ENCODE assay signal across 8 cellular contexts in the genomic region with DNA sequence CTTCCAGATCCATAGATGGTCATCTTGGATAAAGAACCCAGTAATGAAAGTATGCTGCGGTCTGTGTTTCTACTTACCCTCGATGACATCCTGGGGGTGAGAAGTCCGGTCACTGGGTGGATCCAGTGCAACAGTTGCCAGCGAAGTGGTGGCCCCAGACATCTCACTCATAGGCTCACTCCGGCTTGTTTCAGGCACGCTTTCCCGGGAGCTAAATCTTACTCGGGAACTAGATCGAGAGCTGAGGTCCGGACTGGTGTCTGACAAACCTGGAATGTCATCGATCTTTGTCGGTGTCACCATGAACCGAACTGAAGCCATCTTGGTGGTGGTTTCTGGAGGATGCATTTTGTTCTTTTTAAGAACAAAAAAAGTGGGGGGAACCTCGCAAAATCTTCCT. TPM values are rescaled to one million over a fixed set of nuclear protein-coding genes. Genes with fewer than 3 reads are reported as not detected.
A peak's percentile ranks its signal among the peaks of the same experiment; 100 is the strongest.
DNase-seq lines count a peak whose midpoint lies in the region; ATAC-seq and TF ChIP-seq lines count a peak whose summit lies in the region.

No MANE protein-coding gene starts in this region.

- no peaks in the 10 kb centered on the region for H3K27me3 ChIP-seq in Loucy (ENCODE audit: insufficient read depth, low read length, poor library complexity, severe bottlenecking)
- H3K27me3 ChIP-seq in colonic mucosa = no peaks in the 10 kb centered on the region
- H3K27me3 ChIP-seq in osteoblast (ENCODE audit: insufficient read depth, low read length) = no peaks in the 10 kb centered on the region

- intact Hi-C loops in colonic mucosa (cut with DNase I) = no loop called here

- H3K36me3 ChIP-seq in Loucy (ENCODE audit: insufficient read depth, low read length) (no peaks in the 10 kb centered on the region), colonic mucosa (no peaks in the 10 kb centered on the region), osteoblast (ENCODE audit: insufficient read depth, low read length) (peaks cover 16% of the 10 kb centered on the region)

- H3K27ac ChIP-seq in colonic mucosa (peak overlapping the region; percentile 86), osteoblast (ENCODE audit: low read depth, low read length) (peak overlapping the region; percentile 50)

- H3K79me2 ChIP-seq in Loucy (ENCODE audit: insufficient read depth, low read length) = peaks cover 83% of the 10 kb centered on the region
- peaks cover 62% of the 10 kb centered on the region for H3K79me2 ChIP-seq in osteoblast (ENCODE audit: insufficient read depth, low read length)

- H3K4me3 ChIP-seq in GM12875 (ENCODE audit: low read depth, low read length) (peak overlapping the region; percentile 57), Loucy (ENCODE audit: low read length, poor library complexity, severe bottlenecking) (peak overlapping the region; percentile 84), colonic mucosa (no peak overlapping the region), osteoblast (ENCODE audit: insufficient read depth, low read length) (peak overlapping the region; percentile 99)

- ATAC-seq in GM18502 (IDR thresholded peaks at IDR 0.05; ENCODE audit: poor library complexity, unreplicated experiment) = no peak

- H3K4me1 ChIP-seq in Loucy (ENCODE audit: insufficient read depth, low read length, poor library complexity, severe bottlenecking) = peaks cover 62% of the 10 kb centered on the region
- no peaks in the 10 kb centered on the region for H3K4me1 ChIP-seq in colonic mucosa
- peaks cover 35% of the 10 kb centered on the region for H3K4me1 ChIP-seq in osteoblast (ENCODE audit: insufficient read depth, low read length)

- no peaks in the 10 kb centered on the region for H3K9me2 ChIP-seq in Loucy (replicated peaks; ENCODE audit: low read depth, low read length)

- H3K9me3 ChIP-seq in Loucy (ENCODE audit: insufficient read depth, low read depth, low read length) (no peaks in the 10 kb centered on the region), colonic mucosa (no peaks in the 10 kb centered on the region), osteoblast (ENCODE audit: low read depth, low read length) (no peaks in the 10 kb centered on the region)

- H3F3A ChIP-seq in Loucy (ENCODE audit: low read depth) = peaks cover 31% of the 10 kb centered on the region

- DNase-seq in colonic mucosa = no peak
- DNase-seq in osteoblast (ENCODE audit: insufficient read length, low spot score, missing footprints) = peak; percentile 27
- no peak for DNase-seq in NK-92 treated with Interleukin-12 subunit alpha and Interleukin-12 subunit beta, amount 100 ng/mL, for 24 hours (lab: John Stamatoyannopoulos, UW)
- no peak for DNase-seq in glomerular visceral epithelial cell (ENCODE audit: extremely low spot score)
- no peak for DNase-seq in activated gamma-delta T cell treated with Interleukin-2 at 50 U/mL for 16 hours

- H3K9ac ChIP-seq in Loucy (ENCODE audit: low read depth, low read length, poor library complexity, severe bottlenecking) = peak overlapping the region; percentile 91
- H3K9ac ChIP-seq in colonic mucosa (ENCODE audit: low read depth in 2 of 2, low read length in 2 of 2) = peak overlapping the region in 1 of 2 donors; percentile 21

- H3K4me2 ChIP-seq in Loucy (ENCODE audit: low read depth, low read length, poor library complexity, severe bottlenecking) (peak overlapping the region; percentile 75), osteoblast (ENCODE audit: insufficient read depth, low read length) (peak overlapping the region; percentile 99)

- H2AFZ ChIP-seq in Loucy (ENCODE audit: low read length) (no peak overlapping the region), osteoblast (ENCODE audit: low read length) (peak overlapping the region; percentile 73)

- TF ChIP-seq CTCF in GM12875 (IDR thresholded peaks at IDR 0.05; ENCODE audit: borderline replicate concordance, insufficient read depth, low read depth, low read length) = no peak
- TF ChIP-seq CTCF in Loucy (conservative IDR thresholded peaks at IDR 0.05; ENCODE audit: low read length) = no peak
- no peak for TF ChIP-seq CTCF in colonic mucosa (IDR thresholded peaks at IDR 0.05)
- no peak for TF ChIP-seq CTCF in osteoblast (IDR thresholded peaks at IDR 0.05; ENCODE audit: extremely low read depth, low read depth, low read length)

- peaks cover 2% of the 10 kb centered on the region for H4K20me1 ChIP-seq in Loucy (ENCODE audit: insufficient read depth, low read length, poor library complexity, severe bottlenecking)
- no peaks in the 10 kb centered on the region for H4K20me1 ChIP-seq in osteoblast (ENCODE audit: insufficient read depth, low read length)

RNA-seq across cellular contexts. Expression of gene SLC12A6, which starts 1.2 kb away (rescaled TPM):
- total RNA-seq in colonic mucosa = 10 to 100 TPM; 13.8 to 18.8 TPM
- total RNA-seq in osteoblast = 39.2 and 40.9 TPM in 2 replicates

RNA-seq across cellular contexts. Expression of gene NOP10, which starts 6.6 kb away (rescaled TPM):
- total RNA-seq in colonic mucosa = 100 to 1,000 TPM; 143 to 184 TPM
- 193 and 216 TPM in 2 replicates for total RNA-seq in osteoblast

RNA-seq across cellular contexts. Expression of gene NUTM1, which starts 6.8 kb away (rescaled TPM):
- total RNA-seq in colonic mucosa (not detected), osteoblast (under 0.01 TPM in 1 of 2 replicates, not detected in the other)

RNA-seq across cellular contexts. Expression of gene LPCAT4, which starts 30.7 kb away (rescaled TPM):
- total RNA-seq in colonic mucosa (100 to 1,000 TPM; 174 to 175 TPM), osteoblast (11.9 and 13.8 TPM in 2 replicates)
